8 cellular contexts compared by ENCODE assay signal in the genomic region with DNA sequence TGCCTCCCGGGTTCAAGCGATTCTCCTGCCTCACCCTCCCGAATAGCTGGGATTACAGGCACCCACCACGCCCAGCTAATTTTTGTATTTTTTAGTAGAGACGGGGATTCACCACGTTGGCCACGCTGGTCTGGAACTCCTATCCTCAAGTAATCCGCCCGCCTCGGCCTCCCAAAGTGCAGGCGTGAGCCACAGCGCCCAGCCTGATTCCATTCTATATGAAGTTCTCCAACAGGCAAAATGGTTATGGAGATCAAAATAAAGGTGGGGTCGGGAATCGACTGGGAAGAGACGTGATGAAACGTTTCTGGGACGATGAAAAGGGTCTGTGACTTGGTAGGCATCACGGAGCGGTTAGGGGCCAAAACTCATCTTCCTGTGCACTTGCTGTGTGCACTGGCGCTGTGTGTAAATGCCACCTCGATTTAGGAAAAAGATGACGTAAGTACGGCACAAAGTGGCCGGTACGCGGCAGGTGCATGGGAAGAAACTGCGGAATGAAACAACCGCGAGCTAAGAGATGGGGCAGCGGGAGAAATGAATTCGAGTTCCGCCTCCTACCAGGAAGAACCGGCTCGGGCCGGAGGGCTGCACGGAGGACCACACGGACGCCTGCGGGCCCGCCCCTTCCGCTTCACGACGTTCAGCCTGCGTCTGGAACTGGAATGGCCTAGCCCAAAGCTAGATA. TPM values are rescaled to one million over a fixed set of nuclear protein-coding genes. Genes with fewer than 3 reads are reported as not detected.
DNase-seq lines count a peak whose midpoint lies in the region; ATAC-seq and TF ChIP-seq lines count a peak whose summit lies in the region.

No MANE protein-coding gene starts in this region.

- peaks cover 6 to 36% (median 25%) of the 10 kb centered on the region in 9 donors for H3K4me1 ChIP-seq in heart right ventricle

- peaks cover 43 to 52% (median 52%) of the 10 kb centered on the region in 3 donors for H3K4me1 Mint-ChIP-seq in T-cell

- H3K27me3 ChIP-seq in GM06990 (replicated peaks; ENCODE audit: control insufficient read depth, insufficient read depth, low read length) (no peaks in the 10 kb centered on the region), heart right ventricle (no peaks in the 10 kb centered on the region)

- peak overlapping the region; percentile 100 for H3K27ac Mint-ChIP-seq in T-cell

- H3K36me3 ChIP-seq in GM06990 (ENCODE audit: control insufficient read depth, insufficient read depth, low read length) (no peaks in the 10 kb centered on the region; the same call in none of the 2 replicates), heart right ventricle (peaks cover 0 to 19% (median 0%) of the 10 kb centered on the region in 9 donors)

- TF ChIP-seq CTCF in GM06990 (IDR thresholded peaks at IDR 0.05; ENCODE audit: insufficient read depth, low read length, poor library complexity, severe bottlenecking) (no peak), heart right ventricle (IDR thresholded peaks at IDR 0.05) (no peak)

- peak overlapping the region; percentile 84 to 97 (median 94) for H3K27ac ChIP-seq in heart right ventricle

- intact Hi-C loops in heart right ventricle (cut with DNase I): loop anchor here in 8 of 10 donors (2.0 to 10.0 kb wide), 9 partner anchors 33 to 331 kb away; a partner anchor contains a TSS
- intact Hi-C loops in posterior vena cava (cut with DNase I): loop anchor here (2.0 to 10.0 kb wide), 2 partner anchors 51 to 53 kb away; a partner anchor contains a TSS

- ATAC-seq in HG02571 (IDR thresholded peaks at IDR 0.05; ENCODE audit: unreplicated experiment) (peak; percentile 40), T-cell (replicated peaks in 1 of 4) (peak; percentile 64 to 69 (median 64)), heart right ventricle (peak; percentile 76 to 88 (median 83))

- no peaks in the 10 kb centered on the region for H3K9me3 ChIP-seq in heart right ventricle

- peaks cover 3% of the 10 kb centered on the region for H3K36me3 Mint-ChIP-seq in T-cell

- WGBS in heart right ventricle, 2 donors: 4% methylated on average over 44 of the region's 44 CpGs

- H3K4me3 Mint-ChIP-seq in T-cell: peak overlapping the region; percentile 85 to 99 (median 96)

- CTCF ChIA-PET in T-cell (lab: Charles Lee): interaction anchor here (0.5 to 4.0 kb wide), 9 partner anchors 13 to 1286 kb away, joined by 3 to 36 read pairs (median 4); a partner anchor contains a TSS

- H3K4me3 ChIP-seq in GM06990 (replicated peaks; ENCODE audit: low read depth, low read length) (peak overlapping the region; percentile 100), heart right ventricle (peak overlapping the region; percentile 68 to 97 (median 80))

- POLR2A ChIA-PET in T-cell (lab: Charles Lee): interaction anchor here (0.6 to 1.2 kb wide), 7 partner anchors 35 to 486 kb away, joined by 3 to 7 read pairs (median 4); a partner anchor contains a TSS

- DNase-seq in GM06990 (ENCODE audit: extremely low read depth, insufficient read length): peak; percentile 95
- peak; percentile 86 for DNase-seq in NCI-H1092 (lab: John Stamatoyannopoulos, UW)
- peak; percentile 70 to 91 (median 87) for DNase-seq in T-cell
- peak; percentile 93 for DNase-seq in amniotic epithelial cell (ENCODE audit: low read depth)
- DNase-seq in heart right ventricle: peak; percentile 92 to 94
- peak; percentile 98 for DNase-seq in posterior vena cava (ENCODE audit: low spot score)
- DNase-seq in ureter (ENCODE audit: low spot score): peak; percentile 96

- no peaks in the 10 kb centered on the region for H3K9me3 Mint-ChIP-seq in T-cell

- H3K27me3 Mint-ChIP-seq in T-cell: no peaks in the 10 kb centered on the region

RNA-seq across cellular contexts. Expression of a gene that starts 1.6 kb away (rescaled TPM):
- 100 to 1,000 TPM in 2 of 5 donors, 10 to 100 TPM in 3; 65.1 to 108 (median 93.5) TPM for total RNA-seq in T-cell
- total RNA-seq in heart right ventricle: 10 to 100 TPM in 9 of 10 donors, 1 to 10 TPM in 1; 8.2 to 29.1 (median 13.9) TPM
- polyA plus RNA-seq in heart right ventricle: 1 to 10 TPM; 7.9 to 8.6 TPM
- total RNA-seq in posterior vena cava: 10 to 100 TPM; 30.6 to 37.3 TPM
- total RNA-seq in ureter: 131 TPM

RNA-seq across cellular contexts. Expression of a gene that starts 2.6 kb away (rescaled TPM):
- total RNA-seq in T-cell: 10 to 100 TPM in 3 of 5 donors, 1 to 10 TPM in 2; 8.0 to 14.6 (median 13.1) TPM
- 1 to 10 TPM; 3.8 to 5.8 (median 4.7) TPM for total RNA-seq in heart right ventricle
- polyA plus RNA-seq in heart right ventricle: 10 to 100 TPM; 10.4 to 12.1 TPM
- total RNA-seq in posterior vena cava: 1 to 10 TPM; 4.8 to 5.0 TPM
- 6.5 TPM for total RNA-seq in ureter

RNA-seq across cellular contexts. Expression of a gene that starts 19.3 kb away (rescaled TPM):
- total RNA-seq in T-cell: under 1 TPM in 3 of 5 donors, not detected in 2; 0.07 to 0.19 (median 0.18) TPM
- 1 to 10 TPM in 2 of 10 donors, under 1 TPM in 8; 0.17 to 1.3 (median 0.53) TPM for total RNA-seq in heart right ventricle
- under 1 TPM; 0.22 to 0.64 TPM for polyA plus RNA-seq in heart right ventricle
- under 1 TPM; 0.19 to 0.42 TPM for total RNA-seq in posterior vena cava
- 2.3 TPM for total RNA-seq in ureter

RNA-seq across cellular contexts. Expression of a gene that starts 31.9 kb away (rescaled TPM):
- total RNA-seq in T-cell: not detected
- total RNA-seq in heart right ventricle: under 1 TPM in 7 of 10 donors, not detected in 3; 0.02 to 0.30 (median 0.05) TPM
- under 1 TPM; under 0.01 to 0.01 TPM for polyA plus RNA-seq in heart right ventricle
- total RNA-seq in posterior vena cava: 1 to 10 TPM in 1 of 2 donors, under 1 TPM in 1; 0.19 to 1.3 TPM
- 1.5 TPM for total RNA-seq in ureter

RNA-seq across cellular contexts. Expression of a gene that starts 35.0 kb away (rescaled TPM):
- total RNA-seq in T-cell (under 1 TPM in 4 of 5 donors, not detected in 1; 0.07 to 0.57 (median 0.43) TPM), heart right ventricle (1 to 10 TPM; 1.4 to 6.5 (median 3.9) TPM), posterior vena cava (1 to 10 TPM; 2.2 to 2.6 TPM), ureter (10.0 TPM)
- polyA plus RNA-seq in heart right ventricle: 1 to 10 TPM in 1 of 2 donors, under 1 TPM in 1; 0.91 to 6.2 TPM

Comparison
In these comparisons a context has a peak if more than half of its experiments do, and no peak if none do; other contexts are left out.
1. Peak in every context shown above with its lines: DNase-seq, ATAC-seq, H3K4me3 ChIP-seq and H3K27ac ChIP-seq.